6 cellular contexts compared by ENCODE assay signal in genomic region chr11:65539401-65540289, GRCh38. TPM values are rescaled to one million over a fixed set of nuclear protein-coding genes. Genes with fewer than 3 reads are reported as not detected.
DNase-seq lines count a peak whose midpoint lies in the region; ATAC-seq lines count a peak whose summit lies in the region.

No MANE protein-coding gene starts in this region.

- no peaks in the 10 kb centered on the region for H3K27me3 Mint-ChIP-seq in activated naive CD8-positive, alpha-beta T cell treated with anti-CD3 and anti-CD28 coated beads, Interleukin-2, amount 10 ng/mL, durations not matched to agents 7 days and 5 days

- H3K27ac Mint-ChIP-seq in activated naive CD8-positive, alpha-beta T cell treated with anti-CD3 and anti-CD28 coated beads, Interleukin-2, amount 10 ng/mL, durations not matched to agents 7 days and 5 days = peak overlapping the region; percentile 65

- ATAC-seq in GM18502 (IDR thresholded peaks at IDR 0.05; ENCODE audit: poor library complexity, unreplicated experiment) (peak; percentile 47), HG03064 (IDR thresholded peaks at IDR 0.05; ENCODE audit: low read depth, unreplicated experiment) (peak; percentile 48)
- peak; percentile 69 for ATAC-seq in activated naive CD8-positive, alpha-beta T cell treated with anti-CD3 and anti-CD28 coated beads, Interleukin-2, amount 10 ng/mL, durations not matched to agents 7 days and 5 days (ENCODE audit: low read depth)

- POLR2A ChIA-PET in activated naive CD8-positive, alpha-beta T cell treated with anti-CD3 and anti-CD28 coated beads, Interleukin-2, amount 10 ng/mL, durations not matched to agents 7 days and 5 days (lab: Charles Lee) = interaction anchor here (0.5 to 5.1 kb wide), 18 partner anchors 10 to 123 kb away, joined by 3 to 51 read pairs (median 8); partner anchors contain the start of genes EHBP1L1, FAM89B, KCNK7 and MALAT1

- H3K36me3 Mint-ChIP-seq in activated naive CD8-positive, alpha-beta T cell treated with anti-CD3 and anti-CD28 coated beads, Interleukin-2, amount 10 ng/mL, durations not matched to agents 7 days and 5 days = peaks cover 1% of the 10 kb centered on the region

- H3K4me1 Mint-ChIP-seq in activated naive CD8-positive, alpha-beta T cell treated with anti-CD3 and anti-CD28 coated beads, Interleukin-2, amount 10 ng/mL, durations not matched to agents 7 days and 5 days = peaks cover 3% of the 10 kb centered on the region

- H3K4me3 Mint-ChIP-seq in activated naive CD8-positive, alpha-beta T cell treated with anti-CD3 and anti-CD28 coated beads, Interleukin-2, amount 10 ng/mL, durations not matched to agents 7 days and 5 days = peak overlapping the region; percentile 83

- no peak for DNase-seq in activated naive CD8-positive, alpha-beta T cell treated with anti-CD3 and anti-CD28 coated beads, Interleukin-2, amount 10 ng/mL, durations not matched to agents 7 days and 5 days
- DNase-seq in mucosa of gallbladder (ENCODE audit: low spot score) = peak; percentile 77
- no peak for DNase-seq in hepatic stellate cell (ENCODE audit: low spot score)
- no peak for DNase-seq in AML-193 (lab: John Stamatoyannopoulos, UW)

- H3K9me3 Mint-ChIP-seq in activated naive CD8-positive, alpha-beta T cell treated with anti-CD3 and anti-CD28 coated beads, Interleukin-2, amount 10 ng/mL, durations not matched to agents 7 days and 5 days = no peaks in the 10 kb centered on the region

RNA-seq across cellular contexts. Expression of gene SCYL1, which starts 14.8 kb away (rescaled TPM):
- 10 to 100 TPM; 74.2 to 74.9 TPM for total RNA-seq in activated naive CD8-positive, alpha-beta T cell treated with anti-CD3 and anti-CD28 coated beads, Interleukin-2, amount 10 ng/mL, durations not matched to agents 7 days and 5 days
- 90.1 TPM for total RNA-seq in mucosa of gallbladder

RNA-seq across cellular contexts. Expression of gene LTBP3, which starts 18.5 kb away (rescaled TPM):
- total RNA-seq in activated naive CD8-positive, alpha-beta T cell treated with anti-CD3 and anti-CD28 coated beads, Interleukin-2, amount 10 ng/mL, durations not matched to agents 7 days and 5 days = 100 to 1,000 TPM; 116 to 119 TPM
- 257 TPM for total RNA-seq in mucosa of gallbladder

RNA-seq across cellular contexts. Expression of gene ZNRD2, which starts 30.6 kb away (rescaled TPM):
- total RNA-seq in activated naive CD8-positive, alpha-beta T cell treated with anti-CD3 and anti-CD28 coated beads, Interleukin-2, amount 10 ng/mL, durations not matched to agents 7 days and 5 days = 10 to 100 TPM; 27.2 to 30.0 TPM
- total RNA-seq in mucosa of gallbladder = 30.0 TPM

RNA-seq across cellular contexts. Expression of gene FAM89B, which starts 32.7 kb away (rescaled TPM):
- 10 to 100 TPM; 40.9 to 44.1 TPM for total RNA-seq in activated naive CD8-positive, alpha-beta T cell treated with anti-CD3 and anti-CD28 coated beads, Interleukin-2, amount 10 ng/mL, durations not matched to agents 7 days and 5 days
- total RNA-seq in mucosa of gallbladder = 68.2 TPM

RNA-seq across cellular contexts. Expression of gene EHBP1L1, which starts 36.2 kb away (rescaled TPM):
- total RNA-seq in activated naive CD8-positive, alpha-beta T cell treated with anti-CD3 and anti-CD28 coated beads, Interleukin-2, amount 10 ng/mL, durations not matched to agents 7 days and 5 days = 100 to 1,000 TPM; 118 to 120 TPM
- total RNA-seq in mucosa of gallbladder = 128 TPM
